Comparison of ENCODE assay signal across 8 cellular contexts in the genomic region with DNA sequence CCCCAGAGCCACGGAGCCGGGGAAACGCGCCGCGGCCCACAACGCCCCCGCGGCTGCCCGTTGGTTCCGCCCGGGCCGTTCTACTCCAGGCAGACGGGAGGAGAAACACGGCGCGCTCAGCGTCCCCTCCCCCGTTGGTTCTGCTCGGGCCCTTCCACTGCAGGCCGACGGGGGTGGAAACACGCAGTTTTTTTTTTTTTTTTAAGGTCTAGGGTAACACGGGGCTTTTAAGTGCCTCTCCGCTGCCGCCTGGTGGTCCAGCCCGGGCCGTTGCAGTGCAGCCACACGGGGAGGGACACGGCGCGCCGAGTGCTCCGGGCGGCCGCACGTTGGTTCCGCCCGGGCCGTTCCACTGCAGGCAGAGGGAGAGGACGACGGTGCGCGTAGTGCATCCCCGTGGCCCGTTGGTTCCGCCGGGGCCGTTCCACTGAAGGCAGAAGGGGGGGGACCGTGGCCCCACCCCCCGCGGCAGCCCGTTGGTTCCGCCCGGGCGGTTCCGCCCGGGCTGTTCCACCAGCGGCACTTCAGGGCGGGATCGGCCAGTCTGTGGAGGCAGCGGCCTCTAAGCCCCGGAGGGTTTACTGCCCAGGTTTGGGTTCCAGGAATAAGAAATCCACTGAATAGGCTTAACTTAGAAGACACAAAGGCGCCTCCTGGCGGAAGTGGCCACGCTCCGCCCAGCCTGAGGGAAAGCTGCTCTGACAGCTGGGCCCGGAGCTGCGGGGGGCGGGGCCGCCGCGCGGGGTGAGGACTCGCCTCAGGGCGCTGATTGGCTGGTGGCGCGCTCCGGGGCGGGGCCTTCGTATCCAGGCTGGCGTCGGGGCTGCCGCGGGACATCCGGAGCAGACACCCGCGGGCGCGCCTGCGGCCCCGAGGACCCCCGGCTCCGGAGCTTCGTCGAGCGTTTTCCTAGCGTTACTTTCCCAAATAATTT. TPM values are rescaled to one million over a fixed set of nuclear protein-coding genes. Genes with fewer than 3 reads are reported as not detected.
DNase-seq lines count a peak whose midpoint lies in the region; ATAC-seq and TF ChIP-seq lines count a peak whose summit lies in the region.
"Not testable (repeated sequence)": the region's sequence is repeated elsewhere in the genome, so short reads cannot be mapped to it uniquely, and the experiment has no call there.

Gene SLC35E2B, minus strand, starts transcription at position 82 of the 934 bp plus-strand sequence. CDS start 16,096 bp downstream, outside the sequence.

- peak within 1 kb of the TSS; percentile 59 for H3K18ac ChIP-seq in trophoblast cell (ENCODE audit: low read length)

- not testable (repeated sequence) for H3K27me3 ChIP-seq in SU-DHL-6 (ENCODE audit: low read length); trophoblast cell (ENCODE audit: insufficient read depth, low read length); thyroid gland

- H4K8ac ChIP-seq in trophoblast cell (ENCODE audit: low read depth, low read length) = peak within 1 kb of the TSS; percentile 91

- H3K23ac ChIP-seq in trophoblast cell (ENCODE audit: low read length) = not testable (repeated sequence)

- H3K4me2 ChIP-seq in SU-DHL-6 (ENCODE audit: low read depth, low read length, poor library complexity, severe bottlenecking) = peak within 1 kb of the TSS; percentile 7
- peak within 1 kb of the TSS; percentile 47 for H3K4me2 ChIP-seq in trophoblast cell (ENCODE audit: low read length)

- H3K4me3 ChIP-seq in GM12864 (ENCODE audit: low read depth, low read length) = peak within 1 kb of the TSS; percentile 64
- H3K4me3 ChIP-seq in SU-DHL-6 (ENCODE audit: insufficient read depth, low read length, poor library complexity, severe bottlenecking) = peak within 1 kb of the TSS; percentile 34
- peak within 1 kb of the TSS; percentile 74 for H3K4me3 ChIP-seq in trophoblast cell (ENCODE audit: low read depth, low read length)
- H3K4me3 ChIP-seq in thyroid gland (replicated peaks in 1 of 3) = peak within 1 kb of the TSS in 2 of 3 donors; percentile 28 to 77

- not testable (repeated sequence) for H3K27me3 Mint-ChIP-seq in activated naive CD8-positive, alpha-beta T cell treated with anti-CD3 and anti-CD28 coated beads for 36 hours

- H2AK5ac ChIP-seq in trophoblast cell (ENCODE audit: low read length) = not testable (repeated sequence)

- not testable (repeated sequence) for H3K9me3 ChIP-seq in SU-DHL-6 (ENCODE audit: insufficient read depth, low read length); trophoblast cell (ENCODE audit: insufficient read depth, low read depth, low read length); thyroid gland

- H2BK120ac ChIP-seq in trophoblast cell (ENCODE audit: insufficient read depth, low read length, poor library complexity) = peak within 1 kb of the TSS; percentile 83

- peak within 1 kb of the TSS; percentile 84 for H2BK5ac ChIP-seq in trophoblast cell (ENCODE audit: low read depth, low read length, poor library complexity)

- H4K91ac ChIP-seq in trophoblast cell (ENCODE audit: low read depth, low read length) = peak within 1 kb of the TSS; percentile 83

- not testable (repeated sequence) for H3K79me2 ChIP-seq in SU-DHL-6 (ENCODE audit: insufficient read depth, low read length); trophoblast cell (ENCODE audit: control insufficient read depth, insufficient read depth, low read length, poor library complexity)

- H3K4me3 Mint-ChIP-seq in activated naive CD8-positive, alpha-beta T cell treated with anti-CD3 and anti-CD28 coated beads for 36 hours = peak within 1 kb of the TSS; percentile 72

- H3K4me1 ChIP-seq in trophoblast cell (ENCODE audit: control insufficient read depth in 1 of 2, insufficient read depth in 2 of 2, low read length in 2 of 2); thyroid gland: not testable (repeated sequence)

- not testable (repeated sequence) for H4K12ac ChIP-seq in trophoblast cell (ENCODE audit: low read depth, low read length)

- not testable (repeated sequence) for H3K36me3 Mint-ChIP-seq in activated naive CD8-positive, alpha-beta T cell treated with anti-CD3 and anti-CD28 coated beads for 36 hours

- DNase-seq in GM12864 (ENCODE audit: low read depth) (peak; percentile 81), NCI-H1417 (lab: John Stamatoyannopoulos, UW) (peak; percentile 93 to 95 (median 94)), Right ventricle myocardium inferior (ENCODE audit: missing footprints) (peak; percentile 94), trophoblast cell (peak; percentile 67 to 93), thyroid gland (peak; percentile 95 to 98)
- DNase-seq in activated naive CD8-positive, alpha-beta T cell treated with anti-CD3 and anti-CD28 coated beads for 36 hours = peak; percentile 93

- intact Hi-C loops in Right ventricle myocardium inferior (cut with DNase I); thyroid gland (cut with DNase I): not testable (repeated sequence)

- H3K14ac ChIP-seq in trophoblast cell (ENCODE audit: low read length) = peak within 1 kb of the TSS; percentile 87

- H3K27ac ChIP-seq in SU-DHL-6 (ENCODE audit: low read depth, low read length) (peak within 1 kb of the TSS; percentile 74), trophoblast cell (ENCODE audit: low read depth, low read length) (peak within 1 kb of the TSS; percentile 96), thyroid gland (peak within 1 kb of the TSS; percentile 82 to 99 (median 93))

- H3K9me3 Mint-ChIP-seq in activated naive CD8-positive, alpha-beta T cell treated with anti-CD3 and anti-CD28 coated beads for 36 hours = not testable (repeated sequence)

- not testable (repeated sequence) for H3F3A ChIP-seq in SU-DHL-6 (ENCODE audit: insufficient read depth)

- H3K9me2 ChIP-seq in SU-DHL-6 (replicated peaks; ENCODE audit: insufficient read depth, low read length) = not testable (repeated sequence)

- H3K9ac ChIP-seq in SU-DHL-6 (ENCODE audit: low read length) = peak within 1 kb of the TSS; percentile 50
- not testable (repeated sequence) for H3K9ac ChIP-seq in trophoblast cell (ENCODE audit: low read length)

- H2AFZ ChIP-seq in SU-DHL-6 (ENCODE audit: low read depth, low read length, severe bottlenecking); trophoblast cell (ENCODE audit: insufficient read depth, low read length, poor library complexity): not testable (repeated sequence)

- H3K4ac ChIP-seq in trophoblast cell (ENCODE audit: low read depth, low read length) = not testable (repeated sequence)

- not testable (repeated sequence) for H3K36me3 ChIP-seq in SU-DHL-6 (ENCODE audit: low read length); trophoblast cell (ENCODE audit: control insufficient read depth in 1 of 2, insufficient read depth in 2 of 2, low read length in 2 of 2); thyroid gland

- not testable (repeated sequence) for H3K79me1 ChIP-seq in trophoblast cell (ENCODE audit: low read length)

- ATAC-seq in HG02759 (IDR thresholded peaks at IDR 0.05; ENCODE audit: unreplicated experiment) (peak; percentile 77), Right ventricle myocardium inferior (peak; percentile 94)

- not testable (repeated sequence) for H3K4me1 Mint-ChIP-seq in activated naive CD8-positive, alpha-beta T cell treated with anti-CD3 and anti-CD28 coated beads for 36 hours

- peak within 1 kb of the TSS; percentile 85 for H3K27ac Mint-ChIP-seq in activated naive CD8-positive, alpha-beta T cell treated with anti-CD3 and anti-CD28 coated beads for 36 hours

- not testable (repeated sequence) for TF ChIP-seq POLR2A in thyroid gland (IDR thresholded peaks at IDR 0.05)

- not testable (repeated sequence) for TF ChIP-seq CTCF in GM12864 (IDR thresholded peaks at IDR 0.05; ENCODE audit: low read depth, low read length, missing control alignments); SU-DHL-6 (IDR thresholded peaks at IDR 0.05; ENCODE audit: insufficient read depth, low read length, poor library complexity, severe bottlenecking)
- peak in 1 of 6 experiments; percentile 44 for TF ChIP-seq CTCF in thyroid gland (IDR thresholded peaks at IDR 0.05)

- no CpG with 5 or more reads among the region's 98 CpGs for WGBS in trophoblast cell (ENCODE audit: extremely low coverage, insufficient coverage, insufficient read length)
- 0% methylated on average over 24 of the region's 98 CpGs; no CpG with 5 or more reads in 1 of the 2 donors for whole genome bisulfite sequencing in thyroid gland, 2 donors

- not testable (repeated sequence) for H4K20me1 ChIP-seq in SU-DHL-6 (ENCODE audit: low read depth, low read length)

- H2BK12ac ChIP-seq in trophoblast cell (ENCODE audit: low read length) = not testable (repeated sequence)

RNA-seq across cellular contexts. Expression of gene SLC35E2B, which starts in this region (rescaled TPM):
- total RNA-seq in activated naive CD8-positive, alpha-beta T cell treated with anti-CD3 and anti-CD28 coated beads for 36 hours = 10 to 100 TPM; 19.3 to 20.1 TPM
- 20.3 TPM for total RNA-seq in Right ventricle myocardium inferior
- 25.3 TPM in 2 replicates for polyA plus RNA-seq in trophoblast cell (2013)
- 10 to 100 TPM; 35.5 to 85.1 (median 50.2) TPM for total RNA-seq in thyroid gland

Comparison
In these comparisons a context has a peak if more than half of its experiments do, and no peak if none do; other contexts are left out.
1. Peak in every context shown above with its lines: DNase-seq, ATAC-seq, H3K4me3 ChIP-seq and H3K27ac ChIP-seq.